35 cellular contexts compared by ENCODE assay signal in genomic region chr5:2272039-2272438, GRCh38.
"Had no signal": no experiment of that assay in that cellular context is flagged by ENCODE, and none has a peak within 500 bp of the region (broad histone marks: within the 10 kb centered on the region; RNA-seq: fewer than 3 reads in every experiment).

No MANE protein-coding gene starts in this region.

- H3K9ac ChIP-seq: KMS-11 had no signal

- DNase-seq: Karpas-422, Kasumi-1, MG63, MM.1S, MV-4-11, NCI-H1048, NCI-H1092, NCI-H1092 treated with DMSO at 0.1 percent for 48 hours, NCI-H1105, NCI-H1105 treated with DMSO at 0.1 percent for 48 hours, NCI-H1417, NCI-H1417 treated with DMSO at 0.1 percent for 48 hours, NCI-H1436, NCI-H1436 treated with DMSO at 0.1 percent for 48 hours, NCI-H146, NCI-H1694, NCI-H1694 treated with DMSO at 0.1 percent for 48 hours, NCI-H187, NCI-H187 treated with DMSO at 0.1 percent for 48 hours, NCI-H1930, NCI-H2029, NCI-H2029 treated with DMSO at 0.1 percent for 48 hours, NCI-H2081, NCI-H2081 treated with DMSO at 0.1 percent for 48 hours, NCI-H2107, NCI-H2171, NCI-H2171 treated with DMSO at 0.1 percent for 48 hours, NCI-H2227 treated with DMSO at 0.1 percent for 48 hours, NCI-H226, NCI-H345, NCI-H446, NCI-H446 treated with DMSO at 0.1 percent for 48 hours, NCI-H510A, NCI-H510A treated with DMSO at 0.1 percent for 48 hours had no signal

- H3K9me3 ChIP-seq: MG63 had no signal

- H3K4me2 ChIP-seq: KMS-11 had no signal

- H3K27ac ChIP-seq: KMS-11 had no signal

- H3K4me3 ChIP-seq: MG63 had no signal

- H3K36me3 ChIP-seq: MG63 had no signal
